In the genomic region with DNA sequence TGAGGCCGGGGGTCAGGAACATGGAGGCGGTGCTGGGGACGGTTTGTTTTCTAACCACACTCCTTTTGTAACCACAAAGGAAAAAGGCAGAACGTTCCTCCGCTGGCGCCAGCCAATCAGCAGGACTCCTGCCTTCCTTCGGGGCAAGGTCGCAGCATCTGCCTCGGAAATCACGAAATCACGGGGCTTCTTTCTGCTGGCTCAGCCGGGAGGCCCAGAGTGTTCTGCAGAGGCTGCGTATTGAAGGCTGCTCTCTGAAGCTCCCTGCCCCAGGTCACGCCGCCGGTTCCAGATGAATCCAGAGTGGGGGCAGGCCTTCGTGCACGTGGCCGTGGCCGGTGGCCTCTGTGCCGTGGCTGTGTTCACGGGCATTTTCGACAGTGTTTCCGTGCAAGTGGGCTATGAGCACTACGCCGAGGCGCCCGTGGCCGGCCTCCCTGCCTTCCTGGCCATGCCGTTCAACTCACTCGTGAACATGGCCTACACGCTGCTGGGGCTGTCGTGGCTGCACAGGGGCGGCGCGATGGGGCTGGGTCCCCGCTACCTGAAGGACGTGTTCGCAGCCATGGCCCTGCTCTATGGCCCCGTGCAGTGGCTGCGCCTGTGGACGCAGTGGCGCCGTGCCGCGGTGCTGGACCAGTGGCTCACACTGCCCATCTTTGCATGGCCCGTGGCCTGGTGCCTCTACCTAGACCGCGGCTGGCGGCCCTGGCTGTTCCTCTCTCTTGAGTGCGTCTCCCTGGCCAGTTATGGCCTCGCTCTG, we compare ENCODE assay signal across 8 cellular contexts. TPM values are rescaled to one million over a fixed set of nuclear protein-coding genes. Genes with fewer than 3 reads are reported as not detected.
DNase-seq lines count a peak whose midpoint lies in the region; ATAC-seq lines count a peak whose summit lies in the region.

No MANE protein-coding gene starts in this region.

- peaks cover 53% of the 10 kb centered on the region for H3K4me1 Mint-ChIP-seq in activated naive CD8-positive, alpha-beta T cell treated with anti-CD3 and anti-CD28 coated beads, Interleukin-2, amount 50 U/mL, for 24 hours
- H3K4me1 Mint-ChIP-seq in natural killer cell treated with Interleukin-12 subunit alpha and Interleukin-12 subunit beta and Interleukin-15 and Interleukin-18, amount 100 ng/mL, for 72 hours (ENCODE audit: low read depth in 2 of 2), result peaks cover 25 to 28% of the 10 kb centered on the region in 2 donors

- peak overlapping the region; percentile 91 for H3K27ac Mint-ChIP-seq in activated naive CD8-positive, alpha-beta T cell treated with anti-CD3 and anti-CD28 coated beads, Interleukin-2, amount 50 U/mL, for 24 hours
- peak overlapping the region; percentile 74 to 81 for H3K27ac Mint-ChIP-seq in natural killer cell treated with Interleukin-12 subunit alpha and Interleukin-12 subunit beta and Interleukin-15 and Interleukin-18, amount 100 ng/mL, for 72 hours

- no peaks in the 10 kb centered on the region for H3K36me3 Mint-ChIP-seq in activated naive CD8-positive, alpha-beta T cell treated with anti-CD3 and anti-CD28 coated beads, Interleukin-2, amount 50 U/mL, for 24 hours (ENCODE audit: low read depth)
- H3K36me3 Mint-ChIP-seq in natural killer cell treated with Interleukin-12 subunit alpha and Interleukin-12 subunit beta and Interleukin-15 and Interleukin-18, amount 100 ng/mL, for 72 hours, result no peaks in the 10 kb centered on the region

- peak overlapping the region; percentile 66 for H3K4me3 Mint-ChIP-seq in activated naive CD8-positive, alpha-beta T cell treated with anti-CD3 and anti-CD28 coated beads, Interleukin-2, amount 50 U/mL, for 24 hours
- peak overlapping the region; percentile 77 for H3K4me3 Mint-ChIP-seq in natural killer cell treated with Interleukin-12 subunit alpha and Interleukin-12 subunit beta and Interleukin-15 and Interleukin-18, amount 100 ng/mL, for 72 hours

- H3K9me3 Mint-ChIP-seq in activated naive CD8-positive, alpha-beta T cell treated with anti-CD3 and anti-CD28 coated beads, Interleukin-2, amount 50 U/mL, for 24 hours, result no peaks in the 10 kb centered on the region
- no peaks in the 10 kb centered on the region for H3K9me3 Mint-ChIP-seq in natural killer cell treated with Interleukin-12 subunit alpha and Interleukin-12 subunit beta and Interleukin-15 and Interleukin-18, amount 100 ng/mL, for 72 hours

- no peaks in the 10 kb centered on the region for H3K27me3 Mint-ChIP-seq in activated naive CD8-positive, alpha-beta T cell treated with anti-CD3 and anti-CD28 coated beads, Interleukin-2, amount 50 U/mL, for 24 hours
- peaks cover 0 to 3% of the 10 kb centered on the region in 2 donors for H3K27me3 Mint-ChIP-seq in natural killer cell treated with Interleukin-12 subunit alpha and Interleukin-12 subunit beta and Interleukin-15 and Interleukin-18, amount 100 ng/mL, for 72 hours

- DNase-seq in AML-193 (lab: John Stamatoyannopoulos, UW) (peak; percentile 66 to 67), RPMI7951 (ENCODE audit: low read depth) (peak; percentile 81), NCI-H128 (lab: John Stamatoyannopoulos, UW; ENCODE audit: unreplicated experiment) (no peak), kidney tubule cell (ENCODE audit: low spot score) (no peak)
- peak; percentile 70 for DNase-seq in activated naive CD8-positive, alpha-beta T cell treated with anti-CD3 and anti-CD28 coated beads, Interleukin-2, amount 50 U/mL, for 24 hours
- DNase-seq in natural killer cell treated with Interleukin-12 subunit alpha and Interleukin-12 subunit beta and Interleukin-15 and Interleukin-18, amount 100 ng/mL, for 72 hours (ENCODE audit: low spot score), result peak; percentile 73

- peak; percentile 26 for ATAC-seq in activated naive CD8-positive, alpha-beta T cell treated with anti-CD3 and anti-CD28 coated beads, Interleukin-2, amount 50 U/mL, for 24 hours
- ATAC-seq in natural killer cell treated with Interleukin-12 subunit alpha and Interleukin-12 subunit beta and Interleukin-15 and Interleukin-18, amount 100 ng/mL, for 72 hours, result peak; percentile 57 to 68
- ATAC-seq in HG02763 (IDR thresholded peaks at IDR 0.05; ENCODE audit: unreplicated experiment), result no peak
- no peak for ATAC-seq in GM21529 (IDR thresholded peaks at IDR 0.05; ENCODE audit: unreplicated experiment)

RNA-seq across cellular contexts. Expression of gene TMEM187, which starts 9.4 kb away (rescaled TPM):
- total RNA-seq in RPMI7951 (2014; rRNA removed; shearing (Covaris generic)), result 5.8 and 6.6 TPM in 2 replicates
- total RNA-seq in natural killer cell treated with Interleukin-12 subunit alpha and Interleukin-12 subunit beta and Interleukin-15 and Interleukin-18, amount 100 ng/mL, for 72 hours, result 1 to 10 TPM; 2.4 to 6.9 TPM

RNA-seq across cellular contexts. Expression of gene HCFC1, which starts 10.3 kb away (rescaled TPM):
- total RNA-seq in RPMI7951 (2014; rRNA removed; shearing (Covaris generic)), result 21.6 and 23.6 TPM in 2 replicates
- 100 to 1,000 TPM; 105 to 131 TPM for total RNA-seq in natural killer cell treated with Interleukin-12 subunit alpha and Interleukin-12 subunit beta and Interleukin-15 and Interleukin-18, amount 100 ng/mL, for 72 hours

RNA-seq across cellular contexts. Expression of gene RENBP, which starts 37.5 kb away (rescaled TPM):
- 1.7 and 1.9 TPM in 2 replicates for total RNA-seq in RPMI7951 (2014; rRNA removed; shearing (Covaris generic))
- 1 to 10 TPM; 4.8 to 5.4 TPM for total RNA-seq in natural killer cell treated with Interleukin-12 subunit alpha and Interleukin-12 subunit beta and Interleukin-15 and Interleukin-18, amount 100 ng/mL, for 72 hours

RNA-seq across cellular contexts. Expression of gene IRAK1, which starts 37.8 kb away (rescaled TPM):
- total RNA-seq in RPMI7951 (2014; rRNA removed; shearing (Covaris generic)), result 38.1 and 44.2 TPM in 2 replicates
- total RNA-seq in natural killer cell treated with Interleukin-12 subunit alpha and Interleukin-12 subunit beta and Interleukin-15 and Interleukin-18, amount 100 ng/mL, for 72 hours, result 100 to 1,000 TPM; 136 to 258 TPM

RNA-seq across cellular contexts. Expression of gene NAA10, which starts 47.1 kb away (rescaled TPM):
- 96.4 and 136 TPM in 2 replicates for total RNA-seq in RPMI7951 (2014; rRNA removed; shearing (Covaris generic))
- total RNA-seq in natural killer cell treated with Interleukin-12 subunit alpha and Interleukin-12 subunit beta and Interleukin-15 and Interleukin-18, amount 100 ng/mL, for 72 hours, result 100 to 1,000 TPM; 115 to 175 TPM

Comparison
In these comparisons a context has a peak if more than half of its experiments do, and no peak if none do; other contexts are left out.
1. DNase-seq: peak in AML-193 (2 of 2), RPMI7951 (single experiment), activated naive CD8-positive, alpha-beta T cell treated with anti-CD3 and anti-CD28 coated beads, Interleukin-2, amount 50 U/mL, for 24 hours (single experiment) and natural killer cell treated with Interleukin-12 subunit alpha and Interleukin-12 subunit beta and Interleukin-15 and Interleukin-18, amount 100 ng/mL, for 72 hours (single experiment); none in NCI-H128 (single experiment) and kidney tubule cell (single experiment).
2. ATAC-seq: peak in activated naive CD8-positive, alpha-beta T cell treated with anti-CD3 and anti-CD28 coated beads, Interleukin-2, amount 50 U/mL, for 24 hours (single experiment) and natural killer cell treated with Interleukin-12 subunit alpha and Interleukin-12 subunit beta and Interleukin-15 and Interleukin-18, amount 100 ng/mL, for 72 hours (2 of 2); none in HG02763 (single experiment) and GM21529 (single experiment).